Comparison of ENCODE assay signal across 12 cellular contexts in genomic region chr14:61719344-61720301, GRCh38. TPM values are rescaled to one million over a fixed set of nuclear protein-coding genes. Genes with fewer than 3 reads are reported as not detected.
DNase-seq lines count a peak whose midpoint lies in the region; ATAC-seq, FAIRE-seq and TF ChIP-seq lines count a peak whose summit lies in the region.
"Had no signal": no experiment of that assay in that cellular context is flagged by ENCODE, and none has a peak within 500 bp of the region (broad histone marks: within the 10 kb centered on the region; RNA-seq: fewer than 3 reads in every experiment).

No MANE protein-coding gene starts in this region.

- H3K4me1 Mint-ChIP-seq in activated CD4-positive, alpha-beta T cell treated with anti-CD3 and anti-CD28 coated beads, Interleukin-2, amount 10 ng/mL, durations not matched to agents 24 days and 14 days, result peaks cover 58% of the 10 kb centered on the region
- H3K4me1 Mint-ChIP-seq in stimulated activated effector memory CD8-positive, alpha-beta T cell treated with anti-CD3 and anti-CD28 coated beads, Interleukin-12 subunit alpha, Interleukin-12 subunit beta, amount 100 ng/mL, for 72 hours, result peaks cover 47% of the 10 kb centered on the region

- BruUV-seq in endothelial cell of umbilical vein (replicated peaks; lab: Mats Ljungman, UMichigan), result no TSS peak

- no peaks in the 10 kb centered on the region for H3K9me1 ChIP-seq in endothelial cell of umbilical vein (replicated peaks; ENCODE audit: control insufficient read depth, extremely low read depth, insufficient read depth, low read length)

- intact Hi-C loops in activated CD4-positive, alpha-beta T cell treated with anti-CD3 and anti-CD28 coated beads, Interleukin-2, amount 10 ng/mL, durations not matched to agents 24 days and 14 days (cut with micrococcal nuclease), result loop anchor here (1.0 to 2.0 kb wide), 2 partner anchors 8 to 15 kb away; no protein-coding TSS in a partner anchor
- intact Hi-C loops in endothelial cell of umbilical vein (cut with micrococcal nuclease), result loop anchor here (1.0 to 5.0 kb wide), 2 partner anchors 158 to 242 kb away; no protein-coding TSS in a partner anchor

- H3K36me3 Mint-ChIP-seq in activated CD4-positive, alpha-beta T cell treated with anti-CD3 and anti-CD28 coated beads, Interleukin-2, amount 10 ng/mL, durations not matched to agents 24 days and 14 days (ENCODE audit: low read depth), result peaks cover 36% of the 10 kb centered on the region
- H3K36me3 Mint-ChIP-seq in stimulated activated effector memory CD8-positive, alpha-beta T cell treated with anti-CD3 and anti-CD28 coated beads, Interleukin-12 subunit alpha, Interleukin-12 subunit beta, amount 100 ng/mL, for 72 hours, result peaks cover 93% of the 10 kb centered on the region

- H3K4me1 ChIP-seq in RWPE2 (ENCODE audit: insufficient read depth, poor library complexity, severe bottlenecking), result peaks cover 75% of the 10 kb centered on the region
- peaks cover 17% of the 10 kb centered on the region for H3K4me1 ChIP-seq in endothelial cell of umbilical vein (ENCODE audit: control insufficient read depth, extremely low read depth, insufficient read depth, low read length)

- no peaks in the 10 kb centered on the region for H3K27me3 ChIP-seq in RWPE2 (ENCODE audit: insufficient read depth, poor library complexity, severe bottlenecking)
- no peaks in the 10 kb centered on the region for H3K27me3 ChIP-seq in endothelial cell of umbilical vein (ENCODE audit: control insufficient read depth in 2 of 2, insufficient read depth in 2 of 2, low read length in 2 of 2)

- no peak overlapping the region for H3K9ac ChIP-seq in endothelial cell of umbilical vein (replicated peaks; ENCODE audit: extremely low read depth, insufficient read depth, low read length)

- peak overlapping the region; percentile 70 for H3K4me3 Mint-ChIP-seq in activated CD4-positive, alpha-beta T cell treated with anti-CD3 and anti-CD28 coated beads, Interleukin-2, amount 10 ng/mL, durations not matched to agents 24 days and 14 days
- peak overlapping the region; percentile 4 for H3K4me3 Mint-ChIP-seq in stimulated activated effector memory CD8-positive, alpha-beta T cell treated with anti-CD3 and anti-CD28 coated beads, Interleukin-12 subunit alpha, Interleukin-12 subunit beta, amount 100 ng/mL, for 72 hours

- ATAC-seq in RWPE2 (ENCODE audit: low read depth) (no peak), GM21381 (IDR thresholded peaks at IDR 0.05; ENCODE audit: unreplicated experiment) (no peak), GM21447 (IDR thresholded peaks at IDR 0.05; ENCODE audit: unreplicated experiment) (no peak)
- peak; percentile 69 for ATAC-seq in stimulated activated effector memory CD8-positive, alpha-beta T cell treated with anti-CD3 and anti-CD28 coated beads, Interleukin-12 subunit alpha, Interleukin-12 subunit beta, amount 100 ng/mL, for 72 hours

- peaks cover 3% of the 10 kb centered on the region for H3K9me3 Mint-ChIP-seq in activated CD4-positive, alpha-beta T cell treated with anti-CD3 and anti-CD28 coated beads, Interleukin-2, amount 10 ng/mL, durations not matched to agents 24 days and 14 days
- no peaks in the 10 kb centered on the region for H3K9me3 Mint-ChIP-seq in stimulated activated effector memory CD8-positive, alpha-beta T cell treated with anti-CD3 and anti-CD28 coated beads, Interleukin-12 subunit alpha, Interleukin-12 subunit beta, amount 100 ng/mL, for 72 hours

- no peaks in the 10 kb centered on the region for H3K27me3 Mint-ChIP-seq in activated CD4-positive, alpha-beta T cell treated with anti-CD3 and anti-CD28 coated beads, Interleukin-2, amount 10 ng/mL, durations not matched to agents 24 days and 14 days

- CTCF ChIA-PET in endothelial cell of umbilical vein (lab: Charles Lee), result interaction anchor here (0.6 to 3.2 kb wide), 14 partner anchors 9 to 257 kb away, joined by 3 to 17 read pairs (median 4); no protein-coding TSS in a partner anchor

- H3K27ac ChIP-seq in RWPE2 (ENCODE audit: poor library complexity, severe bottlenecking) (peak overlapping the region; percentile 46), endothelial cell of umbilical vein (ENCODE audit: insufficient read depth, low read depth, low read length) (peak overlapping the region; percentile 14)
- H3K27ac ChIP-seq: HL-60 had no signal

- peaks cover 92% of the 10 kb centered on the region for H3K36me3 ChIP-seq in RWPE2 (ENCODE audit: low read depth)
- peaks cover 3 to 30% of the 10 kb centered on the region in 2 experiments for H3K36me3 ChIP-seq in endothelial cell of umbilical vein (ENCODE audit: control insufficient read depth in 2 of 2, extremely low read depth in 1 of 2, insufficient read depth in 2 of 2, low read length in 2 of 2)

- peak overlapping the region; percentile 59 for H3K27ac Mint-ChIP-seq in activated CD4-positive, alpha-beta T cell treated with anti-CD3 and anti-CD28 coated beads, Interleukin-2, amount 10 ng/mL, durations not matched to agents 24 days and 14 days
- H3K27ac Mint-ChIP-seq in stimulated activated effector memory CD8-positive, alpha-beta T cell treated with anti-CD3 and anti-CD28 coated beads, Interleukin-12 subunit alpha, Interleukin-12 subunit beta, amount 100 ng/mL, for 72 hours, result no peak overlapping the region

- H4K20me1 ChIP-seq in endothelial cell of umbilical vein (replicated peaks; ENCODE audit: control insufficient read depth, extremely low read depth, insufficient read depth, low read length), result peaks cover 25% of the 10 kb centered on the region

- no peak overlapping the region for H3K4me3 ChIP-seq in RWPE2 (ENCODE audit: severe bottlenecking)
- H3K4me3 ChIP-seq in endothelial cell of umbilical vein (replicated peaks in 1 of 3; ENCODE audit: insufficient read depth in 1 of 3, low read depth in 1 of 3, low read length in 3 of 3), result no peak overlapping the region

- H3K9me3 ChIP-seq in RWPE2 (ENCODE audit: severe bottlenecking) (no peaks in the 10 kb centered on the region), endothelial cell of umbilical vein (replicated peaks; ENCODE audit: control insufficient read depth, insufficient read depth, low read length) (no peaks in the 10 kb centered on the region)

- POLR2A ChIA-PET in endothelial cell of umbilical vein (lab: Charles Lee), result no interaction called here

- no peak for TF ChIP-seq POLR2A in endothelial cell of umbilical vein (IDR thresholded peaks at IDR 0.05; ENCODE audit: low read depth, low read length)

- no peak for DNase-seq in activated CD4-positive, alpha-beta T cell treated with anti-CD3 and anti-CD28 coated beads, Interleukin-2, amount 10 ng/mL, durations not matched to agents 24 days and 14 days
- no peak for DNase-seq in activated CD4-positive, alpha-beta T cell treated with anti-CD3 and anti-CD28 coated beads for 1 hour
- DNase-seq in RWPE2 (ENCODE audit: low spot score) (no peak), endothelial cell of umbilical vein (ENCODE audit: low read depth, low spot score) (peak; percentile 55), HT-29 (ENCODE audit: low spot score) (no peak)
- no peak for DNase-seq in stimulated activated effector memory CD8-positive, alpha-beta T cell treated with anti-CD3 and anti-CD28 coated beads, Interleukin-12 subunit alpha, Interleukin-12 subunit beta, amount 100 ng/mL, for 72 hours (ENCODE audit: low spot score in 2 of 2)
- DNase-seq: anterior cingulate cortex, foreskin melanocyte, NCI-H345 had no signal

- no peak overlapping the region for H2AFZ ChIP-seq in endothelial cell of umbilical vein (ENCODE audit: low read depth, low read length)

- FAIRE-seq in endothelial cell of umbilical vein (lab: Jason Lieb, UNC), result no peak

- H3K79me2 ChIP-seq in endothelial cell of umbilical vein (ENCODE audit: control insufficient read depth, insufficient read depth, low read length), result peaks cover 88% of the 10 kb centered on the region

- dilution Hi-C loops in endothelial cell of umbilical vein (cut with MboI; ENCODE audit: extremely low pct_ligation_motif_present, low sequenced_read_pairs), result no loop called here

- H3K4me2 ChIP-seq in endothelial cell of umbilical vein (ENCODE audit: insufficient read depth, low read length), result peak overlapping the region; percentile 45

- no peak for TF ChIP-seq CTCF in RWPE2 (IDR thresholded peaks at IDR 0.05; ENCODE audit: poor library complexity, severe bottlenecking)
- no peak for TF ChIP-seq CTCF in endothelial cell of umbilical vein (IDR thresholded peaks at IDR 0.05; ENCODE audit: extremely low read depth in 1 of 2, insufficient read depth in 1 of 2, low read depth in 1 of 2, low read length in 2 of 2)

TF ChIP-seq in endothelial cell of umbilical vein, 7 proteins besides CTCF, POLR2A, EP300 and RAD21 (continues in another document):
- TF ChIP-seq GATA2 (IDR thresholded peaks at IDR 0.05; ENCODE audit: insufficient read depth, insufficient read length, low read depth, low read length), result no peak
- TF ChIP-seq, protein P1, sequence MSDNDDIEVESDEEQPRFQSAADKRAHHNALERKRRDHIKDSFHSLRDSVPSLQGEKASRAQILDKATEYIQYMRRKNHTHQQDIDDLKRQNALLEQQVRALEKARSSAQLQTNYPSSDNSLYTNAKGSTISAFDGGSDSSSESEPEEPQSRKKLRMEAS (IDR thresholded peaks at IDR 0.05; ENCODE audit: insufficient read depth, insufficient read length), result no peak

RNA-seq across cellular contexts. Expression of gene HIF1A, which starts 24.3 kb away (rescaled TPM):
- total RNA-seq in activated CD4-positive, alpha-beta T cell treated with anti-CD3 and anti-CD28 coated beads, Interleukin-2, amount 10 ng/mL, durations not matched to agents 24 days and 14 days, result 175 and 181 TPM in 2 replicates
- 179 and 180 TPM in 2 replicates for total RNA-seq in endothelial cell of umbilical vein
- 47.5 and 58.3 TPM in 2 replicates for polyA plus RNA-seq in endothelial cell of umbilical vein
- 54.8 and 55.8 TPM in 2 replicates for polyA plus RNA-seq in endothelial cell of umbilical vein (2011; cell fraction: cytosol; rRNA removed)
- polyA plus RNA-seq in endothelial cell of umbilical vein (2011; cell fraction: nucleus; rRNA removed), result 85.6 and 122 TPM in 2 replicates
- 80.0 and 108 TPM in 2 replicates for polyA plus RNA-seq in endothelial cell of umbilical vein (2012)
- 163 and 192 TPM in 2 replicates for polyA minus RNA-seq in endothelial cell of umbilical vein
- 137 TPM for polyA minus RNA-seq in endothelial cell of umbilical vein (2011; cell fraction: cytosol; rRNA and poly(A)+ RNA removed)
- polyA minus RNA-seq in endothelial cell of umbilical vein (2011; cell fraction: nucleus; rRNA and poly(A)+ RNA removed), result 189 and 207 TPM in 2 replicates
- 36.5 and 40.6 TPM in 2 replicates for total RNA-seq in HT-29 (2014; rRNA removed; shearing (Covaris generic))

RNA-seq across cellular contexts. Expression of gene SNAPC1, which starts 42.6 kb away (rescaled TPM):
- total RNA-seq in activated CD4-positive, alpha-beta T cell treated with anti-CD3 and anti-CD28 coated beads, Interleukin-2, amount 10 ng/mL, durations not matched to agents 24 days and 14 days, result 12.1 and 12.3 TPM in 2 replicates
- total RNA-seq in endothelial cell of umbilical vein, result 12.7 and 21.8 TPM in 2 replicates
- polyA plus RNA-seq in endothelial cell of umbilical vein, result 7.7 and 14.3 TPM in 2 replicates
- polyA plus RNA-seq in endothelial cell of umbilical vein (2011; cell fraction: cytosol; rRNA removed), result 13.7 and 15.0 TPM in 2 replicates
- 8.4 and 13.5 TPM in 2 replicates for polyA plus RNA-seq in endothelial cell of umbilical vein (2011; cell fraction: nucleus; rRNA removed)
- 34.1 and 59.0 TPM in 2 replicates for polyA plus RNA-seq in endothelial cell of umbilical vein (2012)
- 3.6 TPM in 2 replicates for polyA minus RNA-seq in endothelial cell of umbilical vein
- polyA minus RNA-seq in endothelial cell of umbilical vein (2011; cell fraction: cytosol; rRNA and poly(A)+ RNA removed), result 2.4 TPM
- 4.7 and 5.5 TPM in 2 replicates for polyA minus RNA-seq in endothelial cell of umbilical vein (2011; cell fraction: nucleus; rRNA and poly(A)+ RNA removed)
- total RNA-seq in HT-29 (2014; rRNA removed; shearing (Covaris generic)), result 0.74 and 1.5 TPM in 2 replicates
